7 cellular contexts compared by ENCODE assay signal in the genomic region with DNA sequence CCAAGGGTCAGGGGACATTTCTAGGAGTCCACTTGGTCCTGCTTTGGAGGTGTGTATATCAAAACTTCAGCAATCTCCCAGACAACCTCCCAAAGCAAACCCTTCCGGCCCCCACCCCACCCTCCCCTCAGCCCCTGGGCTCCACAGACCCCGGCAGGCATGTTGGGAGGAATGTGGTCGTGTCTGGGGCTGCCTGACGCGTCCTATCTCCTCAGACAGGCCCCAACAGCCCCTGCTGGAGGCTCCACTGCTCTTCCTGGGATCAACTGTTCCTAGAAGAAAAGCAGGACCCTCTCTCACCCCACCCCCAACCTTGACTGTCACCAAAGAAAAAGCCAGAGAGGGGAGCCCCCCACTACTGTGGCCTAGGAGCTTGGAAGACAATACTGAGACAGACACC. TPM values are rescaled to one million over a fixed set of nuclear protein-coding genes. Genes with fewer than 3 reads are reported as not detected.
"Had no signal": no experiment of that assay in that cellular context is flagged by ENCODE, and none has a peak within 500 bp of the region (broad histone marks: within the 10 kb centered on the region; RNA-seq: fewer than 3 reads in every experiment).

No MANE protein-coding gene starts in this region.

RNA-seq across cellular contexts. Expression of a gene that starts 28.1 kb away (rescaled TPM):
- total RNA-seq: LHCN-M2, MCF 10A, OCI-LY7, Right ventricle myocardium inferior, RPMI7951, SJCRH30, SK-MEL-5 had no signal
